In genomic region chr18:23217781-23218180, GRCh38 we compare ENCODE assay signal across 34 cellular contexts.
"Had no signal": no experiment of that assay in that cellular context is flagged by ENCODE, and none has a peak within 500 bp of the region (broad histone marks: within the 10 kb centered on the region; RNA-seq: fewer than 3 reads in every experiment).

No MANE protein-coding gene starts in this region.

- H3K27me3 ChIP-seq: adrenal gland, ascending aorta, body of pancreas, brain microvascular endothelial cell, breast epithelium, cardiac muscle cell had no signal

- DNase-seq: activated effector memory CD4-positive, alpha-beta T cell treated with anti-CD3 and anti-CD28 coated beads, Interleukin-2, amount 50 U/mL, for 16 hours; activated effector memory CD4-positive, alpha-beta T cell treated with Interleukin-2 at 50 U/mL for 16 hours; activated gamma-delta T cell; activated gamma-delta T cell treated with Interleukin-2 at 50 U/mL for 16 hours; activated naive CD4-positive, alpha-beta T cell; activated naive CD4-positive, alpha-beta T cell treated with anti-CD3 and anti-CD28 coated beads for 36 hours; activated naive CD4-positive, alpha-beta T cell treated with anti-CD3 and anti-CD28 coated beads, Interleukin-2, amount 10 ng/mL, durations not matched to agents 7 days and 5 days; activated naive CD4-positive, alpha-beta T cell treated with anti-CD3 and anti-CD28 coated beads, Interleukin-2, amount 50 U/mL, for 16 hours; activated naive CD4-positive, alpha-beta T cell treated with Interleukin-2 at 50 U/mL for 16 hours; activated naive CD8-positive, alpha-beta T cell treated with anti-CD3 and anti-CD28 coated beads for 36 hours; activated naive CD8-positive, alpha-beta T cell treated with anti-CD3 and anti-CD28 coated beads, Interleukin-2, amount 10 ng/mL, durations not matched to agents 7 days and 5 days; activated naive CD8-positive, alpha-beta T cell treated with anti-CD3 and anti-CD28 coated beads, Interleukin-2, amount 50 U/mL, for 24 hours; activated T-cell treated with anti-CD3 and anti-CD28 coated beads, Interleukin-2, amount 50 U/mL, for 1 hour; activated T-cell treated with anti-CD3 and anti-CD28 coated beads, Interleukin-2, amount 50 U/mL, for 24 hours; activated T-cell treated with anti-CD3 and anti-CD28 coated beads, Interleukin-2, amount 50 U/mL, for 4 hours; activated T-cell treated with anti-CD3 and anti-CD28 coated beads, Interleukin-2, amount 50 U/mL, for 48 hours; activated T-cell treated with anti-CD3 and anti-CD28 coated beads, Interleukin-2, amount 50 U/mL, for 72 hours; adrenal gland; amniotic stem cell; amygdala; anterior cingulate cortex; aorta; body of pancreas; brain microvascular endothelial cell; caudate nucleus; central memory CD4-positive, alpha-beta T cell; cerebellar nuclear complex had no signal

- ATAC-seq: activated naive CD4-positive, alpha-beta T cell treated with anti-CD3 and anti-CD28 coated beads, Interleukin-2, amount 50 U/mL, for 72 hours; activated naive CD8-positive, alpha-beta T cell treated with anti-CD3 and anti-CD28 coated beads, Interleukin-2, amount 50 U/mL, for 24 hours; activated T-cell treated with anti-CD3 and anti-CD28 coated beads, Interleukin-2, amount 50 U/mL, for 4 hours; activated T-cell treated with anti-CD3 and anti-CD28 coated beads, Interleukin-2, amount 50 U/mL, for 72 hours; activated T-helper 17 cell treated with anti-CD3 and anti-CD28 coated beads, Interleukin-2, amount 50 U/mL, for 72 hours; body of pancreas had no signal

- H3K36me3 ChIP-seq: adrenal gland, breast epithelium, cardiac muscle cell had no signal

- H3K4me3 ChIP-seq: adrenal gland, ascending aorta, body of pancreas, breast epithelium, cardiac muscle cell had no signal

- FAIRE-seq: astrocyte, bronchial epithelial cell had no signal

- H3K27ac ChIP-seq: adrenal gland, ascending aorta, body of pancreas, brain microvascular endothelial cell, breast epithelium, cardiac muscle cell had no signal

- H3K9me3 ChIP-seq: adrenal gland, ascending aorta, body of pancreas, breast epithelium had no signal

- H3K4me1 ChIP-seq: adrenal gland, body of pancreas, breast epithelium had no signal
